8 cellular contexts compared by ENCODE assay signal in the genomic region with DNA sequence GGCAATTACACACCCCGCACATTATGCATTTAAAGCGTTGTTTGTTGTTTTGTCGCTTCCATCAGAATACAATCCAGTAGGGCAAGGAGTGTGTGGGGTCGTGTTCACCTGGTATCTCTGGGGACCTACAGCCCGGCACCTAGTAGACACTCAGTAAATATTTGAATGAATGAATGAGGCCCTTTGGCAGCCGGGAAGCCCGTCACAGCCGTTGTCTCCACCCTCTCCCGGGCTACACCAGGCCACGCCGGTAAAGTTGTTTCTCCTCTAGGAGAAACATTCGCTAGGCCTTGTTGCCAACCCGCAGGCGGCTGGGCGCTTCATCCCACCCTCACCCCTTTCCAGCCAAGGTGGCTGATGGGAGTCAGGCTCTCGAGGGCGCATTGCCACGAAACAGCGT. TPM values are rescaled to one million over a fixed set of nuclear protein-coding genes. Genes with fewer than 3 reads are reported as not detected.
DNase-seq lines count a peak whose midpoint lies in the region; ATAC-seq and TF ChIP-seq lines count a peak whose summit lies in the region.

No MANE protein-coding gene starts in this region.

- no peaks in the 10 kb centered on the region for H3K9me2 ChIP-seq in neural cell (ENCODE audit: insufficient read depth, low read length)

- H4K20me1 ChIP-seq in neural cell (ENCODE audit: insufficient read depth) = no peaks in the 10 kb centered on the region

- H3K36me3 ChIP-seq in neural cell (ENCODE audit: insufficient read depth, low read length) = no peaks in the 10 kb centered on the region

- peak; percentile 89 for DNase-seq in DMS53 (lab: John Stamatoyannopoulos, UW)
- DNase-seq in DMS53 treated with DMSO at 0.1 percent for 48 hours (lab: John Stamatoyannopoulos, UW; ENCODE audit: unreplicated experiment) = no peak
- peak; percentile 25 for DNase-seq in RKO (ENCODE audit: low spot score)
- DNase-seq in epithelial cell of proximal tubule (ENCODE audit: low read depth) = no peak
- no peak for DNase-seq in NCI-H2029 treated with DMSO at 0.1 percent for 48 hours (lab: John Stamatoyannopoulos, UW)
- no peak for DNase-seq in GM10266 (ENCODE audit: extremely low spot score)

- H3K9ac ChIP-seq in neural cell (ENCODE audit: low read length) = peak overlapping the region; percentile 79

- TF ChIP-seq EP300 in neural cell (conservative IDR thresholded peaks at IDR 0.05; ENCODE audit: poor library complexity, severe bottlenecking) = no peak

- peak overlapping the region; percentile 70 for H2AFZ ChIP-seq in neural cell (ENCODE audit: low read depth, low read length)

- no peak for TF ChIP-seq CTCF in epithelial cell of proximal tubule (conservative IDR thresholded peaks at IDR 0.05; ENCODE audit: low read depth, low read length)
- no peak for TF ChIP-seq CTCF in neural cell (IDR thresholded peaks at IDR 0.05; ENCODE audit: poor library complexity, severe bottlenecking)
- TF ChIP-seq CTCF in GM10266 (IDR thresholded peaks at IDR 0.05; ENCODE audit: control insufficient read depth, insufficient read depth, low read depth, missing control alignments) = no peak

- TF ChIP-seq RAD21 in neural cell (conservative IDR thresholded peaks at IDR 0.05) = no peak

- H3K79me2 ChIP-seq in neural cell (replicated peaks; ENCODE audit: insufficient read depth, low read length) = peaks cover 7% of the 10 kb centered on the region

- H3F3A ChIP-seq in neural cell (ENCODE audit: insufficient read depth, low read length, poor library complexity, severe bottlenecking) = peaks cover 12% of the 10 kb centered on the region

- ATAC-seq in HG02759 (IDR thresholded peaks at IDR 0.05; ENCODE audit: unreplicated experiment) = peak; percentile 5

- peak overlapping the region; percentile 75 for H3K4me3 ChIP-seq in epithelial cell of proximal tubule (ENCODE audit: low read depth, low read length)
- peak overlapping the region; percentile 84 for H3K4me3 ChIP-seq in neural cell (ENCODE audit: low read length)

- H3K4me2 ChIP-seq in neural cell (ENCODE audit: low read length) = peak overlapping the region; percentile 57

- no peaks in the 10 kb centered on the region for H3K9me3 ChIP-seq in neural cell (ENCODE audit: low read length)

- no peaks in the 10 kb centered on the region for H3K27me3 ChIP-seq in neural cell (ENCODE audit: insufficient read depth, low read depth, low read length)

- H3K27ac ChIP-seq in neural cell (ENCODE audit: low read length) = peak overlapping the region; percentile 82

TF ChIP-seq in neural cell, 6 proteins besides CTCF, POLR2A, EP300 and RAD21:
- TF ChIP-seq SMC3 (conservative IDR thresholded peaks at IDR 0.05; ENCODE audit: poor library complexity) (peak; percentile 8), TAF1 (IDR thresholded peaks at IDR 0.05; ENCODE audit: low read depth) (no peak)
TF ChIP-seq in neural cell: peak in this region for 1.

RNA-seq across cellular contexts. Expression of a gene that starts 0.9 kb away (rescaled TPM):
- 3.0 and 7.1 TPM in 2 replicates for total RNA-seq in epithelial cell of proximal tubule
- polyA plus RNA-seq in neural cell = 16.9 and 19.7 TPM in 2 replicates
- polyA minus RNA-seq in neural cell = 40.9 and 46.4 TPM in 2 replicates

Comparison
In these comparisons a context has a peak if more than half of its experiments do, and no peak if none do; other contexts are left out.
1. DNase-seq: peak in DMS53 (single experiment) and RKO (single experiment); none in DMS53 treated with DMSO at 0.1 percent for 48 hours (single experiment), epithelial cell of proximal tubule (single experiment), NCI-H2029 treated with DMSO at 0.1 percent for 48 hours (single experiment) and GM10266 (single experiment).